Comparison of ENCODE assay signal across 26 cellular contexts in the genomic region with DNA sequence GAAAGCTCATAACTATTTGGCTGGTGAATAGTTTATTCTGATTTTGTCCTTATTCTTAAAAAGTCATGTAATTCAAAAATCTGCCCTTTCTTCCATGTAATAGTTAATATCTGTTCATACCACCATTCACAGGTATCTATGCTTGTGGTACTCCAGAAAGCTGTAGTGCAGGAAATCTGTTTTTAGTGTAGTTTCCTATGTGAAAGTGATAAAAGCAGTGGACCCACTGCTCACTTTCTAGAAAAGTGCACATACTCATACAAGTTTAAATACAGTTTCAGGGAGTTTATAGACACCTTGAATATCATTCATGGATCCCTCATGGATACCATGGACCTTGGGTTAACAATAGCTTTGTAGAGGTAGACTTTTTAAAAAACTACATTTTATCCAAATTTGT. TPM values are rescaled to one million over a fixed set of nuclear protein-coding genes. Genes with fewer than 3 reads are reported as not detected.
DNase-seq lines count a peak whose midpoint lies in the region; ATAC-seq and FAIRE-seq lines count a peak whose summit lies in the region.
"Had no signal": no experiment of that assay in that cellular context is flagged by ENCODE, and none has a peak within 500 bp of the region (broad histone marks: within the 10 kb centered on the region; RNA-seq: fewer than 3 reads in every experiment).

No MANE protein-coding gene starts in this region.

- peaks cover 24 to 35% (median 32%) of the 10 kb centered on the region in 3 donors for H3K4me1 Mint-ChIP-seq in naive B cell

- H3K4me3 Mint-ChIP-seq in naive B cell = peak overlapping the region in 6 of 8 donors; percentile 2 to 72 (median 50)
- H3K4me3 Mint-ChIP-seq: activated CD4-positive, alpha-beta memory T cell treated with anti-CD3 and anti-CD28 coated beads, Interleukin-2, amount 10 ng/mL, durations not matched to agents 7 days and 5 days; activated naive CD4-positive, alpha-beta T cell treated with anti-CD3 and anti-CD28 coated beads, Interleukin-2, amount 10 ng/mL, durations not matched to agents 7 days and 5 days; central memory CD8-positive, alpha-beta T cell; dendritic cell treated with granulocyte-macrophage colony-stimulating factor and Interleukin-4, amounts not matched to agents 40 ng/mL and 50 ng/mL, for 4 days; stimulated activated memory B cell treated with anti-CD40 and anti-IgM and Interleukin-4, amounts not matched to agents 10 μg/mL and 1 μg/mL and 100 μg/mL, for 72 hours had no signal

- peak; percentile 81 for FAIRE-seq in GM18507 (lab: Jason Lieb, UNC)

- no peaks in the 10 kb centered on the region for H3K9me3 Mint-ChIP-seq in naive B cell
- H3K9me3 Mint-ChIP-seq: activated CD4-positive, alpha-beta memory T cell treated with anti-CD3 and anti-CD28 coated beads, Interleukin-2, amount 10 ng/mL, durations not matched to agents 7 days and 5 days; activated naive CD4-positive, alpha-beta T cell treated with anti-CD3 and anti-CD28 coated beads, Interleukin-2, amount 10 ng/mL, durations not matched to agents 7 days and 5 days; central memory CD8-positive, alpha-beta T cell; dendritic cell treated with granulocyte-macrophage colony-stimulating factor and Interleukin-4, amounts not matched to agents 40 ng/mL and 50 ng/mL, for 4 days; IgD-negative memory B cell; stimulated activated memory B cell treated with anti-CD40 and anti-IgM and Interleukin-4, amounts not matched to agents 10 μg/mL and 1 μg/mL and 100 μg/mL, for 72 hours had no signal

- peak; percentile 75 for ATAC-seq in GM21576 (IDR thresholded peaks at IDR 0.05; ENCODE audit: unreplicated experiment)
- ATAC-seq in HG03175 (IDR thresholded peaks at IDR 0.05; ENCODE audit: unreplicated experiment) = peak; percentile 68
- ATAC-seq in naive B cell (ENCODE audit: low read depth in 2 of 2) = peak; percentile 32 to 72
- ATAC-seq in HG03442 (IDR thresholded peaks at IDR 0.05; ENCODE audit: unreplicated experiment) = no peak
- ATAC-seq: esophagus mucosa; left lobe of liver; stimulated activated memory B cell treated with anti-CD40 and anti-IgM and Interleukin-4, amounts not matched to agents 10 μg/mL and 1 μg/mL and 100 μg/mL, for 72 hours had no signal

- no peak for DNase-seq in GM18507 (ENCODE audit: extremely low spot score, insufficient read length, low read depth)
- peak; percentile 4 for DNase-seq in naive B cell
- DNase-seq in occipital lobe (lab: John Stamatoyannopoulos, UW) = no peak
- DNase-seq in glomerular visceral epithelial cell (ENCODE audit: extremely low spot score) = no peak
- DNase-seq: activated CD4-positive, alpha-beta memory T cell treated with anti-CD3 and anti-CD28 coated beads, Interleukin-2, amount 10 ng/mL, durations not matched to agents 7 days and 5 days; activated CD8-positive, alpha-beta memory T cell treated with anti-CD3 and anti-CD28 coated beads, Interleukin-2, amount 50 U/mL, for 4 hours; activated naive CD4-positive, alpha-beta T cell treated with anti-CD3 and anti-CD28 coated beads, Interleukin-2, amount 10 ng/mL, durations not matched to agents 7 days and 5 days; adrenal gland; mesenchymal stem cell; NCI-H1105 treated with DMSO at 0.1 percent for 48 hours; NCI-H2029; NCI-H2227 treated with DMSO at 0.1 percent for 48 hours; ovary; retina; Right ventricle myocardium superior; T-helper 2 cell; transverse colon had no signal

- H3K27me3 Mint-ChIP-seq in naive B cell = no peaks in the 10 kb centered on the region
- H3K27me3 Mint-ChIP-seq: activated CD4-positive, alpha-beta memory T cell treated with anti-CD3 and anti-CD28 coated beads, Interleukin-2, amount 10 ng/mL, durations not matched to agents 7 days and 5 days; activated naive CD4-positive, alpha-beta T cell treated with anti-CD3 and anti-CD28 coated beads, Interleukin-2, amount 10 ng/mL, durations not matched to agents 7 days and 5 days; central memory CD8-positive, alpha-beta T cell; dendritic cell treated with granulocyte-macrophage colony-stimulating factor and Interleukin-4, amounts not matched to agents 40 ng/mL and 50 ng/mL, for 4 days; IgD-negative memory B cell; stimulated activated memory B cell treated with anti-CD40 and anti-IgM and Interleukin-4, amounts not matched to agents 10 μg/mL and 1 μg/mL and 100 μg/mL, for 72 hours had no signal

- H3K36me3 Mint-ChIP-seq in naive B cell = peaks cover 0 to 4% of the 10 kb centered on the region in 2 donors

- no peak overlapping the region for H3K27ac Mint-ChIP-seq in naive B cell
- H3K27ac Mint-ChIP-seq: activated CD4-positive, alpha-beta memory T cell treated with anti-CD3 and anti-CD28 coated beads, Interleukin-2, amount 10 ng/mL, durations not matched to agents 7 days and 5 days; activated naive CD4-positive, alpha-beta T cell treated with anti-CD3 and anti-CD28 coated beads, Interleukin-2, amount 10 ng/mL, durations not matched to agents 7 days and 5 days; dendritic cell treated with granulocyte-macrophage colony-stimulating factor and Interleukin-4, amounts not matched to agents 40 ng/mL and 50 ng/mL, for 4 days; stimulated activated memory B cell treated with anti-CD40 and anti-IgM and Interleukin-4, amounts not matched to agents 10 μg/mL and 1 μg/mL and 100 μg/mL, for 72 hours had no signal

RNA-seq across cellular contexts. Expression of a gene that starts 20.2 kb away (rescaled TPM):
- polyA plus RNA-seq in naive B cell (ENCODE audit: low read depth in 6 of 6) = 10 to 100 TPM in 3 of 6 donors, 1 to 10 TPM in 3; 7.5 to 15.8 (median 10.1) TPM
- 14.3 TPM for total RNA-seq in occipital lobe
